8 cellular contexts compared by ENCODE assay signal in the genomic region with DNA sequence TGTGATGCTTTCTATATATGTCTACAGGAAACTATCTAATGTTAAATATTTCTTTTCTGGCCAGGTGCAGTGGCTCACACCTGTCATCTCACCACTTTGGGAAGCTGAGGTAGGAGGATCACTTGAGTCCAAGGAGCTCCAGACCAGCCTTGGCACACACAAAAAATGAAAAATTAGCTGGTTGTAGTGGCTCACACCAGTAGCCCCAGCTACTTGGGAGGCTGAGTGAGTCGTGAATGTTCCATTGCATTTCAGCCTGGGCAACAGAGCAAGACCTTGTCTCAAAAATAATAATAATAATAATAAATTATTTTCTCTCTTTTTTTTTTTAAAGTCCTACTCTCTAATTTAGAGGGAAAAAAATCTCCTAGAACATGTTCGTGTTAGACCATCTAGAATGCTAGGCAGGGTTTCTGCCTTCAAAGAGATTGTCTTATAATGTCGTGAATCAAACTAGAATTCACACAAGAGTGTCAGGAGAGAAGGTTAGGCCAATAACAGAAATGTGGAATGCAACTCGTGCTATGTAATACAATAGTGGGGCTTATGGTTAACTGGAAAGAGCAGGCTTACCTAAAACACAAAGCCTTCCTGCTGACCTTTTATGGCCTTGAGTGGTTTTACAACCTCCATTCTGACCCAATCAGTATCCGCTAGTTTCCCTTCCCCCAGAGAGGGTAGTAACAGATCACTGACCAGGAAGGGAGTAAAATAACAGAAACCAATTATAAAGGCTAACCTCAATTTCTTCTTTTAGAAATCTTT. TPM values are rescaled to one million over a fixed set of nuclear protein-coding genes. Genes with fewer than 3 reads are reported as not detected.
DNase-seq lines count a peak whose midpoint lies in the region; ATAC-seq and TF ChIP-seq lines count a peak whose summit lies in the region.

No MANE protein-coding gene starts in this region.

- H3K27me3 ChIP-seq in H9 (ENCODE audit: insufficient read depth, low read length) (no peaks in the 10 kb centered on the region), SJCRH30 (no peaks in the 10 kb centered on the region)

- peaks cover 68 to 76% of the 10 kb centered on the region in 2 experiments for H3K4me1 Mint-ChIP-seq in H9

- H3K4me3 ChIP-seq in SJCRH30 (no peak overlapping the region), foreskin fibroblast (ENCODE audit: low read depth in 1 of 2, low read length in 2 of 2) (peak overlapping the region in 1 of 2 donors; percentile 6), skeletal muscle cell (ENCODE audit: low read depth, low read length) (no peak overlapping the region)

- H4K8ac ChIP-seq in H9 (replicated peaks; ENCODE audit: insufficient read length, low read depth, low read length), result no peak overlapping the region

- no peak overlapping the region for H2AK5ac ChIP-seq in H9 (ENCODE audit: insufficient read length, low read length)

- H2BK20ac ChIP-seq in H9 (ENCODE audit: low read depth, low read length, poor library complexity, severe bottlenecking), result no peak overlapping the region

- H3K9me3 Mint-ChIP-seq in H9, result no peaks in the 10 kb centered on the region; a peak in 1 of 5 replicates

- no peaks in the 10 kb centered on the region for H3K27me3 Mint-ChIP-seq in H9 (ENCODE audit: low read depth)

- peak overlapping the region; percentile 46 for H3T11ph ChIP-seq in H9 (ENCODE audit: low read length)

- peak overlapping the region; percentile 32; the same call in 1 of the 2 replicates for H3K14ac ChIP-seq in H9 (ENCODE audit: insufficient read depth, low read length)

- H3K9me3 ChIP-seq in H9 (ENCODE audit: control insufficient read depth, low read depth, low read length) (no peaks in the 10 kb centered on the region), SJCRH30 (replicated peaks) (no peaks in the 10 kb centered on the region)

- no peak overlapping the region; the same call in 1 of the 2 replicates for H3K4ac ChIP-seq in H9 (ENCODE audit: low read depth, low read length)

- H2BK5ac ChIP-seq in H9 (ENCODE audit: insufficient read length, low read length), result no peak overlapping the region

- H3K4me2 ChIP-seq in H9 (ENCODE audit: insufficient read depth, insufficient read length, low read length), result peak overlapping the region; percentile 36

- H3K4me1 ChIP-seq in H9 (ENCODE audit: insufficient read depth, low read length) (peaks cover 13% of the 10 kb centered on the region; the same call in 1 of the 2 replicates), SJCRH30 (peaks cover 25% of the 10 kb centered on the region)

- H3K23ac ChIP-seq in H9 (ENCODE audit: insufficient read length, low read depth, low read length), result no peak overlapping the region

- H2BK120ac ChIP-seq in H9 (ENCODE audit: low read depth, low read length, poor library complexity, severe bottlenecking), result no peak overlapping the region

- no peaks in the 10 kb centered on the region for H3K79me1 ChIP-seq in H9 (ENCODE audit: insufficient read depth, low read depth, low read length, poor library complexity, severe bottlenecking)

- H3K36me3 ChIP-seq in SJCRH30, result no peaks in the 10 kb centered on the region

- no peaks in the 10 kb centered on the region for H3K79me2 ChIP-seq in H9 (ENCODE audit: insufficient read depth, low read length)

- H4K20me1 ChIP-seq in H9 (ENCODE audit: control insufficient read depth, insufficient read depth, insufficient read length), result no peaks in the 10 kb centered on the region

- no peak overlapping the region for H2BK15ac ChIP-seq in H9 (ENCODE audit: low read depth, low read length)

- H4K91ac ChIP-seq in H9 (ENCODE audit: insufficient read length, low read depth, low read length), result no peak overlapping the region

- peak overlapping the region; percentile 18 to 62; a peak in 2 of 5 replicates for H3K4me3 Mint-ChIP-seq in H9

- no peaks in the 10 kb centered on the region; a peak in 1 of 7 replicates for H3K36me3 Mint-ChIP-seq in H9 (ENCODE audit: insufficient read depth in 1 of 3, low read depth in 3 of 3)

- no CpG with 5 or more reads among the region's 5 CpGs for WGBS in H9 (ENCODE audit: extremely low coverage, insufficient read length, low lambda C conversion rate)

- peak overlapping the region; percentile 82 for H3K18ac ChIP-seq in H9 (ENCODE audit: insufficient read length, low read depth, low read length)

- H3K27ac ChIP-seq in H9 (ENCODE audit: insufficient read length, low read depth, low read length) (peak overlapping the region; percentile 89), SJCRH30 (peak overlapping the region; percentile 98)

- no peak for DNase-seq in H9
- peak in 1 of 2 experiments; percentile 36 for DNase-seq in SJCRH30
- DNase-seq in foreskin fibroblast, result peak; percentile 76 to 81
- DNase-seq in skeletal muscle cell (ENCODE audit: low read depth), result peak; percentile 57
- no peak for DNase-seq in GM20000 (ENCODE audit: low spot score)

- H4K5ac ChIP-seq in H9 (ENCODE audit: insufficient read length, low read depth, low read length), result no peak overlapping the region

- H3K56ac ChIP-seq in H9 (ENCODE audit: insufficient read length, low read depth, low read length), result no peak overlapping the region

- H3K23me2 ChIP-seq in H9 (ENCODE audit: insufficient read length, low read depth, low read length, poor library complexity, severe bottlenecking), result peaks cover 10% of the 10 kb centered on the region

- no peak overlapping the region for H3K9ac ChIP-seq in H9 (ENCODE audit: extremely low read depth, insufficient read length, low read length)

- no peak overlapping the region for H2AFZ ChIP-seq in H9 (ENCODE audit: low read length)

- peak overlapping the region; percentile 85 for H2BK12ac ChIP-seq in H9 (ENCODE audit: insufficient read length, low read depth, low read length)

- ATAC-seq in HG03469 (IDR thresholded peaks at IDR 0.05; ENCODE audit: unreplicated experiment), result no peak
- no peak for ATAC-seq in HG02840 (IDR thresholded peaks at IDR 0.05; ENCODE audit: low FRiP score, unreplicated experiment)
- ATAC-seq in GM21526 (IDR thresholded peaks at IDR 0.05; ENCODE audit: low FRiP score, unreplicated experiment), result no peak

- TF ChIP-seq CTCF in H9 (conservative IDR thresholded peaks at IDR 0.05) (no peak), foreskin fibroblast (IDR thresholded peaks at IDR 0.05; ENCODE audit: low read depth, low read length) (no peak), GM20000 (IDR thresholded peaks at IDR 0.05; ENCODE audit: extremely low read depth, missing control alignments) (no peak)

- peak overlapping the region; percentile 94 to 98 (median 96) for H3K27ac Mint-ChIP-seq in H9

RNA-seq across cellular contexts. Expression of a gene that starts 46.3 kb away (rescaled TPM):
- 2.7 and 2.8 TPM in 2 replicates for total RNA-seq in H9 (2021)
- 4.2 and 4.6 TPM in 2 replicates for total RNA-seq in SJCRH30 (2014; rRNA removed; shearing (Covaris generic))

Comparison
In these comparisons a context has a peak if more than half of its experiments do, and no peak if none do; other contexts are left out.
1. DNase-seq: peak in foreskin fibroblast (2 of 2) and skeletal muscle cell (single experiment); none in H9 (single experiment) and GM20000 (single experiment).